ENCODE assay signal across 1 cellular context in genomic region chr7:101854084-101854865, GRCh38.
TF ChIP-seq lines count a peak whose summit lies in the region.

No MANE protein-coding gene starts in this region.

TF ChIP-seq in GM23338, 12 proteins besides CTCF, POLR2A, EP300 and RAD21 (continued from another document):
- TF ChIP-seq ZNF462 (CRISPR knock-in tag; IDR thresholded peaks at IDR 0.05) (no peak), STAT1 (IDR thresholded peaks at IDR 0.05; ENCODE audit: unreplicated experiment) (no peak), REST (IDR thresholded peaks at IDR 0.05; ENCODE audit: unreplicated experiment) (no peak), POLR2AphosphoS5 (IDR thresholded peaks at IDR 0.05; ENCODE audit: low read depth) (no peak)
TF ChIP-seq in GM23338: peak in this region for 0.
